12 cellular contexts compared by ENCODE assay signal in the genomic region with DNA sequence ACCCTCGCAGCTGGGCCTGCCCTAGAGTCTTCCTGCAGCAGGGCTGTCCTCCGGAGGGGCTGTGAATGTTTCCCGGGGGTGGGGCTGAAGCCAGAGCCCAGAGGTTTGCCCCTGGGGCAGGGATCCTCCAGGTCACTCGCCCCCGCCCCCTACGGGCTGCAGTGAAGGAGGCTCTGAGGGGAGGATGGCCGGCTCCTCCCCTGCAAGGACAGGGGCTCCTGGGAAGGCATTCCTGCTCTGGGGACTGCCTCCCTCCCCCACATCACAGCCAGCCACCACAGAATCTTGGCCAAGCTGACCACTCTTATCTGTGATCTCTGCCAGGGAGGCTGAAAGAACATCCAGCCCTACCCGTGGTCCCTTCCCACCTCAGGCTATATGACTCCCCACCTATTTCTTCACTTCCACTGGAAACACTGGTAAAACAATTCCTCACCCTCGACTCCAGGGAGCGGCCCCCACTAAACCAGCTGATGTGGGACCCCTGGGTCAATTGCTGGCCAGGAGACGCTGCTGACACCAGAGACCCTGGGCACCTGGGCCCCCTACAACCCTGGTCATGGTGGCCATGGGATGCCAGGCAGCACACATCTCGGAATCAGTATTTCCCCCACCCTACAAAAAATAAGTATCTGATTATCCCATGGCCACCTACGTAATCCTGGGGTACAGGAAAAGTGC.
A peak's percentile ranks its signal among the peaks of the same experiment; 100 is the strongest.
DNase-seq lines count a peak whose midpoint lies in the region; ATAC-seq, FAIRE-seq and TF ChIP-seq lines count a peak whose summit lies in the region.
"Had no signal": no experiment of that assay in that cellular context is flagged by ENCODE, and none has a peak within 500 bp of the region (broad histone marks: within the 10 kb centered on the region; RNA-seq: fewer than 3 reads in every experiment).

No MANE protein-coding gene starts in this region.

- POLR2A ChIA-PET in K562 (lab: Yijun Ruan, JAX): interaction anchor here (0.6 to 0.7 kb wide), 2 partner anchors 12 to 66 kb away, joined by 3 to 4 read pairs; partner anchors contain the start of gene HMCES
- POLR2A ChIA-PET in CD8-positive, alpha-beta memory T cell (lab: Charles Lee): no interaction called here

- H3K4me2 ChIP-seq in K562 (ENCODE audit: insufficient read depth, low read length): peak overlapping the region; percentile 50; the same call in 1 of the 2 replicates

- whole genome bisulfite sequencing in K562 (ENCODE audit: insufficient coverage, low coverage, missing lambda C conversion rate): 40% methylated on average over 7 of the region's 13 CpGs

- H3K4me1 ChIP-seq in right atrium auricular region (peaks cover 0 to 34% of the 10 kb centered on the region in 2 donors), K562 (replicated peaks in 1 of 2; ENCODE audit: control insufficient read depth in 2 of 2, insufficient read depth in 2 of 2, low read length in 2 of 2) (peaks cover 4 to 23% of the 10 kb centered on the region in 2 experiments; a peak in 3 of 5 replicates)
- no peaks in the 10 kb centered on the region for H3K4me1 ChIP-seq in CD8-positive, alpha-beta memory T cell (ENCODE audit: insufficient read depth, low read length)

- peak overlapping the region in 1 of 7 donors; percentile 27 for H3K4me3 Mint-ChIP-seq in CD8-positive, alpha-beta memory T cell

- BruUV-seq in K562 (replicated peaks; lab: Mats Ljungman, UMichigan): no TSS peak

- peak overlapping the region; percentile 34 to 71; a peak in 3 of 4 replicates for H3K9ac ChIP-seq in K562 (ENCODE audit: insufficient read depth in 1 of 2, low read depth in 2 of 2, low read length in 2 of 2)

- no peak for FAIRE-seq in K562 (lab: Jason Lieb, UNC)
- FAIRE-seq: keratinocyte, TTC549 had no signal

- DNase-seq in Right ventricle myocardium superior (no peak), right atrium auricular region (ENCODE audit: low spot score) (no peak), K562 (ENCODE audit: extremely low read depth in 1 of 4, low spot score in 3 of 4) (peak; percentile 47 to 69 (median 60)), islet precursor cell (peak; percentile 92), COLO829 (ENCODE audit: low spot score) (no peak), AML-193 (lab: John Stamatoyannopoulos, UW) (no peak), NK-92 (lab: John Stamatoyannopoulos, UW; ENCODE audit: unreplicated experiment) (no peak)
- no peak for DNase-seq in CD8-positive, alpha-beta memory T cell
- DNase-seq: NCI-H2171 treated with DMSO at 0.1 percent for 48 hours, ovary had no signal

- peak overlapping the region; percentile 77; the same call in 1 of the 2 replicates for H2AFZ ChIP-seq in K562 (ENCODE audit: low read depth, low read length)

- no peak for TF ChIP-seq EP300 in K562 (IDR thresholded peaks at IDR 0.05; ENCODE audit: low read length)

- H3K27ac ChIP-seq in right atrium auricular region (no peak overlapping the region), K562 (ENCODE audit: extremely low read depth, low read depth, low read length) (no peak overlapping the region)
- no peak overlapping the region for H3K27ac ChIP-seq in CD8-positive, alpha-beta memory T cell (ENCODE audit: low read depth, low read length)
- H3K27ac ChIP-seq: ovary had no signal

- no peaks in the 10 kb centered on the region for H4K20me1 ChIP-seq in K562 (replicated peaks; ENCODE audit: control insufficient read depth, insufficient read depth, low read length)

- in situ Hi-C loops in K562 (cut with MboI): no loop called here

- peak overlapping the region in 1 of 2 donors; percentile 40 for H3K4me3 ChIP-seq in right atrium auricular region
- 0 out of 2 replicates have a peak overlapping the region, but pooled peaks have one; percentile 23 for H3K4me3 ChIP-seq in K562
- H3K4me3 ChIP-seq in CD8-positive, alpha-beta memory T cell (ENCODE audit: low read length): no peak overlapping the region
- H3K4me3 ChIP-seq: ovary had no signal

- H3K4me1 Mint-ChIP-seq in CD8-positive, alpha-beta memory T cell: peaks cover 0 to 4% (median 2%) of the 10 kb centered on the region in 3 donors

- TF ChIP-seq CTCF in right atrium auricular region (IDR thresholded peaks at IDR 0.05) (no peak), K562 (IDR thresholded peaks at IDR 0.05 in 2 of 3, conservative IDR thresholded peaks at IDR 0.05 in 1 of 3; ENCODE audit: insufficient read depth in 2 of 3, low read depth in 1 of 3, low read length in 3 of 3) (peak in 1 of 3 experiments; percentile 16; a peak in 1 of 6 replicates)

- no peaks in the 10 kb centered on the region for H3K9me1 ChIP-seq in K562 (ENCODE audit: control insufficient read depth, insufficient read depth, low read length)

- no peak for TF ChIP-seq RAD21 in K562 (CRISPR knock-in tag; conservative IDR thresholded peaks at IDR 0.05 in 1 of 2, IDR thresholded peaks at IDR 0.05 in 1 of 2)

- no peak overlapping the region for H3K27ac Mint-ChIP-seq in CD8-positive, alpha-beta memory T cell

- CTCF ChIA-PET in K562 (lab: Yijun Ruan, JAX; ENCODE audit: low intra/inter-chr PET ratio): no interaction called here
- CTCF ChIA-PET in CD8-positive, alpha-beta memory T cell (lab: Charles Lee): no interaction called here

- H3K27me3 ChIP-seq in right atrium auricular region: no peaks in the 10 kb centered on the region
- H3K27me3 ChIP-seq in K562 (ENCODE audit: control insufficient read depth in 2 of 2, insufficient read depth in 2 of 2, low read length in 2 of 2): no peaks in the 10 kb centered on the region
- no peaks in the 10 kb centered on the region for H3K27me3 ChIP-seq in CD8-positive, alpha-beta memory T cell (ENCODE audit: insufficient read depth, low read length, poor library complexity, severe bottlenecking)
- H3K27me3 ChIP-seq: ovary had no signal

- no peak for TF ChIP-seq POLR2A in K562 (conservative IDR thresholded peaks at IDR 0.05)

- intact Hi-C loops in Right ventricle myocardium superior (cut with DNase I): no loop called here
- intact Hi-C loops in K562 (cut with micrococcal nuclease): no loop called here

- peaks cover 27 to 37% of the 10 kb centered on the region in 2 donors for H3K27me3 Mint-ChIP-seq in CD8-positive, alpha-beta memory T cell

- H3K9me3 Mint-ChIP-seq in CD8-positive, alpha-beta memory T cell: no peaks in the 10 kb centered on the region

- H3K36me3 ChIP-seq in right atrium auricular region: no peaks in the 10 kb centered on the region
- H3K36me3 ChIP-seq in K562 (ENCODE audit: control insufficient read depth, insufficient read depth, low read length): no peaks in the 10 kb centered on the region
- no peaks in the 10 kb centered on the region for H3K36me3 ChIP-seq in CD8-positive, alpha-beta memory T cell (ENCODE audit: insufficient read depth, low read length)
- H3K36me3 ChIP-seq: ovary had no signal

- no peaks in the 10 kb centered on the region for H3K79me2 ChIP-seq in K562 (ENCODE audit: control insufficient read depth, insufficient read depth, low read length)

- H3K36me3 Mint-ChIP-seq in CD8-positive, alpha-beta memory T cell: no peaks in the 10 kb centered on the region

- ATAC-seq in Right ventricle myocardium superior (ENCODE audit: poor library complexity): peak; percentile 18
- peak; percentile 85 for ATAC-seq in K562

- H3K9me3 ChIP-seq in right atrium auricular region: no peaks in the 10 kb centered on the region
- no peaks in the 10 kb centered on the region for H3K9me3 ChIP-seq in K562 (replicated peaks; ENCODE audit: control insufficient read depth, insufficient read depth, low read depth, low read length)
- H3K9me3 ChIP-seq in CD8-positive, alpha-beta memory T cell (ENCODE audit: low read length): no peaks in the 10 kb centered on the region
- H3K9me3 ChIP-seq: ovary had no signal

TF ChIP-seq in K562, 482 proteins besides CTCF, POLR2A, EP300 and RAD21:
- TF ChIP-seq ZBTB1 (CRISPR knock-in tag; IDR thresholded peaks at IDR 0.05; ENCODE audit: borderline replicate concordance, low read depth) (no peak), MAZ (CRISPR knock-in tag; conservative IDR thresholded peaks at IDR 0.05 in 1 of 2, IDR thresholded peaks at IDR 0.05 in 1 of 2) (peak in 1 of 2 experiments; percentile 68; a peak in 2 of 4 replicates)

Comparison
In these comparisons a context has a peak if more than half of its experiments do, and no peak if none do; other contexts are left out.
1. DNase-seq: peak in K562 (4 of 4) and islet precursor cell (single experiment); none in Right ventricle myocardium superior (single experiment), right atrium auricular region (single experiment), COLO829 (single experiment), AML-193 (0 of 2), NK-92 (single experiment) and CD8-positive, alpha-beta memory T cell (0 of 5).